In the genomic region with DNA sequence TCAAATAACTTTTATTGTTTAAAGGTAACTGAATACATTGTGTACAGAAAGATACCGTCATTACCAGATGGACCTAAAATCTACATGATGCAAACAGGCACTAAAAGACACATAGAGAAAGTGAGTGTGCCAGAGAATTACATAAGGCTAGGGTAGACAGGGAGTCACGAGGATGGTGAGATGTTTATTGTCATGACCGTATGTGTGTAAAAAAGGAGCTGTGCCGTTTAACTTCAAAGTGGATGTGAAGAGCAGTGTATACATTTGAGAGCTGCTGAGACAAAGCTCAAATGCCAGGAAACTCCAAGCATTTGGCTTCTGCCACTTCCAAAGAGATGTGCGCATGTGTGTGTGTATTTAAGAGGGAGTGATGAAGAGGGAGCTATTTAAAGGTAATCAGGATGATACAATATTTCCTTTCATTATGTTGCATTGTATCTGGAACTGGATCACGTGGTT, we compare ENCODE assay signal across 1 cellular context.
A peak's percentile ranks its signal among the peaks of the same experiment; 100 is the strongest.
TF ChIP-seq lines count a peak whose summit lies in the region.

No MANE protein-coding gene starts in this region.

TF ChIP-seq in HEK293, 187 proteins besides CTCF, POLR2A, EP300 and RAD21 (continued from another document and continues in another):
- TF ChIP-seq, protein P1, sequence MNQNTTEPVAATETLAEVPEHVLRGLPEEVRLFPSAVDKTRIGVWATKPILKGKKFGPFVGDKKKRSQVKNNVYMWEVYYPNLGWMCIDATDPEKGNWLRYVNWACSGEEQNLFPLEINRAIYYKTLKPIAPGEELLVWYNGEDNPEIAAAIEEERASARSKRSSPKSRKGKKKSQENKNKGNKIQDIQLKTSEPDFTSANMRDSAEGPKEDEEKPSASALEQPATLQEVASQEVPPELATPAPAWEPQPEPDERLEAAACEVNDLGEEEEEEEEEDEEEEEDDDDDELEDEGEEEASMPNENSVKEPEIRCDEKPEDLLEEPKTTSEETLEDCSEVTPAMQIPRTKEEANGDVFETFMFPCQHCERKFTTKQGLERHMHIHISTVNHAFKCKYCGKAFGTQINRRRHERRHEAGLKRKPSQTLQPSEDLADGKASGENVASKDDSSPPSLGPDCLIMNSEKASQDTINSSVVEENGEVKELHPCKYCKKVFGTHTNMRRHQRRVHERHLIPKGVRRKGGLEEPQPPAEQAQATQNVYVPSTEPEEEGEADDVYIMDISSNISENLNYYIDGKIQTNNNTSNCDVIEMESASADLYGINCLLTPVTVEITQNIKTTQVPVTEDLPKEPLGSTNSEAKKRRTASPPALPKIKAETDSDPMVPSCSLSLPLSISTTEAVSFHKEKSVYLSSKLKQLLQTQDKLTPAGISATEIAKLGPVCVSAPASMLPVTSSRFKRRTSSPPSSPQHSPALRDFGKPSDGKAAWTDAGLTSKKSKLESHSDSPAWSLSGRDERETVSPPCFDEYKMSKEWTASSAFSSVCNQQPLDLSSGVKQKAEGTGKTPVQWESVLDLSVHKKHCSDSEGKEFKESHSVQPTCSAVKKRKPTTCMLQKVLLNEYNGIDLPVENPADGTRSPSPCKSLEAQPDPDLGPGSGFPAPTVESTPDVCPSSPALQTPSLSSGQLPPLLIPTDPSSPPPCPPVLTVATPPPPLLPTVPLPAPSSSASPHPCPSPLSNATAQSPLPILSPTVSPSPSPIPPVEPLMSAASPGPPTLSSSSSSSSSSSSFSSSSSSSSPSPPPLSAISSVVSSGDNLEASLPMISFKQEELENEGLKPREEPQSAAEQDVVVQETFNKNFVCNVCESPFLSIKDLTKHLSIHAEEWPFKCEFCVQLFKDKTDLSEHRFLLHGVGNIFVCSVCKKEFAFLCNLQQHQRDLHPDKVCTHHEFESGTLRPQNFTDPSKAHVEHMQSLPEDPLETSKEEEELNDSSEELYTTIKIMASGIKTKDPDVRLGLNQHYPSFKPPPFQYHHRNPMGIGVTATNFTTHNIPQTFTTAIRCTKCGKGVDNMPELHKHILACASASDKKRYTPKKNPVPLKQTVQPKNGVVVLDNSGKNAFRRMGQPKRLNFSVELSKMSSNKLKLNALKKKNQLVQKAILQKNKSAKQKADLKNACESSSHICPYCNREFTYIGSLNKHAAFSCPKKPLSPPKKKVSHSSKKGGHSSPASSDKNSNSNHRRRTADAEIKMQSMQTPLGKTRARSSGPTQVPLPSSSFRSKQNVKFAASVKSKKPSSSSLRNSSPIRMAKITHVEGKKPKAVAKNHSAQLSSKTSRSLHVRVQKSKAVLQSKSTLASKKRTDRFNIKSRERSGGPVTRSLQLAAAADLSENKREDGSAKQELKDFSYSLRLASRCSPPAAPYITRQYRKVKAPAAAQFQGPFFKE (tag by site-specific recombination; IDR thresholded peaks at IDR 0.05; ENCODE audit: borderline replicate concordance): no peak
- TF ChIP-seq, protein P2, sequence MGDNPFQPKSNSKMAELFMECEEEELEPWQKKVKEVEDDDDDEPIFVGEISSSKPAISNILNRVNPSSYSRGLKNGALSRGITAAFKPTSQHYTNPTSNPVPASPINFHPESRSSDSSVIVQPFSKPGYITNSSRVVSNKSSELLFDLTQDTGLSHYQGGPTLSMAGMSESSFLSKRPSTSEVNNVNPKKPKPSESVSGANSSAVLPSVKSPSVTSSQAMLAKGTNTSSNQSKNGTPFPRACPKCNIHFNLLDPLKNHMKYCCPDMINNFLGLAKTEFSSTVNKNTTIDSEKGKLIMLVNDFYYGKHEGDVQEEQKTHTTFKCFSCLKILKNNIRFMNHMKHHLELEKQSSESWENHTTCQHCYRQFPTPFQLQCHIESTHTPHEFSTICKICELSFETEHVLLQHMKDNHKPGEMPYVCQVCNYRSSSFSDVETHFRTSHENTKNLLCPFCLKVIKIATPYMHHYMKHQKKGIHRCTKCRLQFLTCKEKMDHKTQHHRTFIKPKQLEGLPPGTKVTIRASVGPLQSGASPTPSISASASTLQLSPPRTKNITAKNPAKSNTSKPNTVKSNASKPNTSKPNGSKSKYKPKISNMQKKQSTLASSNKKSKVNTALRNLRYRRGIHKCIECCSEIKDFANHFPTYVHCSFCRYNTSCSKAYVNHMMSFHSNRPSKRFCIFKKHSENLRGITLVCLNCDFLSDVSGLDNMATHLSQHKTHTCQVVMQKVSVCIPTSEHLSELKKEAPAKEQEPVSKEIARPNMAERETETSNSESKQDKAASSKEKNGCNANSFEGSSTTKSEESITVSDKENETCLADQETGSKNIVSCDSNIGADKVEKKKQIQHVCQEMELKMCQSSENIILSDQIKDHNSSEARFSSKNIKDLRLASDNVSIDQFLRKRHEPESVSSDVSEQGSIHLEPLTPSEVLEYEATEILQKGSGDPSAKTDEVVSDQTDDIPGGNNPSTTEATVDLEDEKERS (tag by site-specific recombination; IDR thresholded peaks at IDR 0.05): no peak
- TF ChIP-seq MYNN (tag by site-specific recombination; IDR thresholded peaks at IDR 0.05; ENCODE audit: borderline replicate concordance) (no peak), ZBTB1 (tag by site-specific recombination; IDR thresholded peaks at IDR 0.05) (no peak), YY2 (tag by site-specific recombination; IDR thresholded peaks at IDR 0.05) (no peak), ZNF529 (tag by site-specific recombination; IDR thresholded peaks at IDR 0.05; ENCODE audit: insufficient replicate concordance) (no peak), ZNF155 (tag by site-specific recombination; IDR thresholded peaks at IDR 0.05) (no peak), ZNF416 (tag by site-specific recombination; IDR thresholded peaks at IDR 0.05) (no peak), ZBTB20 (tag by site-specific recombination; IDR thresholded peaks at IDR 0.05) (no peak), ZNF239 (tag by site-specific recombination; IDR thresholded peaks at IDR 0.05) (no peak), ZNF768 (tag by site-specific recombination; IDR thresholded peaks at IDR 0.05) (no peak), ZNF121 (tag by site-specific recombination; IDR thresholded peaks at IDR 0.05) (no peak), ZNF394 (tag by site-specific recombination; IDR thresholded peaks at IDR 0.05; ENCODE audit: borderline replicate concordance) (no peak; the same call in 1 of the 2 replicates), ZNF24 (tag by site-specific recombination; IDR thresholded peaks at IDR 0.05) (peak; percentile 37), WT1 (tag by site-specific recombination; IDR thresholded peaks at IDR 0.05) (no peak; the same call in 1 of the 2 replicates), ZNF76 (tag by site-specific recombination; IDR thresholded peaks at IDR 0.05; ENCODE audit: borderline replicate concordance, low read depth) (no peak), ZNF776 (tag by site-specific recombination; IDR thresholded peaks at IDR 0.05; ENCODE audit: borderline replicate concordance) (no peak), ZNF664 (tag by site-specific recombination; IDR thresholded peaks at IDR 0.05) (no peak)
- TF ChIP-seq, protein P3, sequence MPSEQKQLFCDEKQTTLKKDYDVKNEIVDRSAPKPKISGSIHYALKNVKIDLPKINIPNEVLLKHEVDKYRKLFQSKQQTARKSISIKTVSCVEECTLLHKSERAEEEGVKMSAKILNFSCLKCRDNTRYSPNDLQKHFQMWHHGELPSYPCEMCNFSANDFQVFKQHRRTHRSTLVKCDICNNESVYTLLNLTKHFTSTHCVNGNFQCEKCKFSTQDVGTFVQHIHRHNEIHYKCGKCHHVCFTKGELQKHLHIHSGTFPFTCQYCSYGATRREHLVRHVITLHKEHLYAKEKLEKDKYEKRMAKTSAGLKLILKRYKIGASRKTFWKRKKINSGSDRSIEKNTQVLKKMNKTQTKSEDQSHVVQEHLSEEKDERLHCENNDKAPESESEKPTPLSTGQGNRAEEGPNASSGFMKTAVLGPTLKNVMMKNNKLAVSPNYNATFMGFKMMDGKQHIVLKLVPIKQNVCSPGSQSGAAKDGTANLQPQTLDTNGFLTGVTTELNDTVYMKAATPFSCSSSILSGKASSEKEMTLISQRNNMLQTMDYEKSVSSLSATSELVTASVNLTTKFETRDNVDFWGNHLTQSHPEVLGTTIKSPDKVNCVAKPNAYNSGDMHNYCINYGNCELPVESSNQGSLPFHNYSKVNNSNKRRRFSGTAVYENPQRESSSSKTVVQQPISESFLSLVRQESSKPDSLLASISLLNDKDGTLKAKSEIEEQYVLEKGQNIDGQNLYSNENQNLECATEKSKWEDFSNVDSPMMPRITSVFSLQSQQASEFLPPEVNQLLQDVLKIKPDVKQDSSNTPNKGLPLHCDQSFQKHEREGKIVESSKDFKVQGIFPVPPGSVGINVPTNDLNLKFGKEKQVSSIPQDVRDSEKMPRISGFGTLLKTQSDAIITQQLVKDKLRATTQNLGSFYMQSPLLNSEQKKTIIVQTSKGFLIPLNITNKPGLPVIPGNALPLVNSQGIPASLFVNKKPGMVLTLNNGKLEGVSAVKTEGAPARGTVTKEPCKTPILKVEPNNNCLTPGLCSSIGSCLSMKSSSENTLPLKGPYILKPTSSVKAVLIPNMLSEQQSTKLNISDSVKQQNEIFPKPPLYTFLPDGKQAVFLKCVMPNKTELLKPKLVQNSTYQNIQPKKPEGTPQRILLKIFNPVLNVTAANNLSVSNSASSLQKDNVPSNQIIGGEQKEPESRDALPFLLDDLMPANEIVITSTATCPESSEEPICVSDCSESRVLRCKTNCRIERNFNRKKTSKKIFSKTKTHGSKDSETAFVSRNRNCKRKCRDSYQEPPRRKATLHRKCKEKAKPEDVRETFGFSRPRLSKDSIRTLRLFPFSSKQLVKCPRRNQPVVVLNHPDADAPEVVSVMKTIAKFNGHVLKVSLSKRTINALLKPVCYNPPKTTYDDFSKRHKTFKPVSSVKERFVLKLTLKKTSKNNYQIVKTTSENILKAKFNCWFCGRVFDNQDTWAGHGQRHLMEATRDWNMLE (tag by site-specific recombination; conservative IDR thresholded peaks at IDR 0.05; ENCODE audit: low read depth): no peak; the same call in 1 of the 2 replicates
- TF ChIP-seq, protein P4, sequence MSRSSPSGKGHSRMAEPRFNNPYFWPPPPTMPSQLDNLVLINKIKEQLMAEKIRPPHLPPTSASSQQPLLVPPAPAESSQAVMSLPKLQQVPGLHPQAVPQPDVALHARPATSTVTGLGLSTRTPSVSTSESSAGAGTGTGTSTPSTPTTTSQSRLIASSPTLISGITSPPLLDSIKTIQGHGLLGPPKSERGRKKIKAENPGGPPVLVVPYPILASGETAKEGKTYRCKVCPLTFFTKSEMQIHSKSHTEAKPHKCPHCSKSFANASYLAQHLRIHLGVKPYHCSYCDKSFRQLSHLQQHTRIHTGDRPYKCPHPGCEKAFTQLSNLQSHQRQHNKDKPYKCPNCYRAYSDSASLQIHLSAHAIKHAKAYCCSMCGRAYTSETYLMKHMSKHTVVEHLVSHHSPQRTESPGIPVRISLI (tag by site-specific recombination; IDR thresholded peaks at IDR 0.05): peak; percentile 43; the same call in 1 of the 2 replicates
- TF ChIP-seq, protein P5, sequence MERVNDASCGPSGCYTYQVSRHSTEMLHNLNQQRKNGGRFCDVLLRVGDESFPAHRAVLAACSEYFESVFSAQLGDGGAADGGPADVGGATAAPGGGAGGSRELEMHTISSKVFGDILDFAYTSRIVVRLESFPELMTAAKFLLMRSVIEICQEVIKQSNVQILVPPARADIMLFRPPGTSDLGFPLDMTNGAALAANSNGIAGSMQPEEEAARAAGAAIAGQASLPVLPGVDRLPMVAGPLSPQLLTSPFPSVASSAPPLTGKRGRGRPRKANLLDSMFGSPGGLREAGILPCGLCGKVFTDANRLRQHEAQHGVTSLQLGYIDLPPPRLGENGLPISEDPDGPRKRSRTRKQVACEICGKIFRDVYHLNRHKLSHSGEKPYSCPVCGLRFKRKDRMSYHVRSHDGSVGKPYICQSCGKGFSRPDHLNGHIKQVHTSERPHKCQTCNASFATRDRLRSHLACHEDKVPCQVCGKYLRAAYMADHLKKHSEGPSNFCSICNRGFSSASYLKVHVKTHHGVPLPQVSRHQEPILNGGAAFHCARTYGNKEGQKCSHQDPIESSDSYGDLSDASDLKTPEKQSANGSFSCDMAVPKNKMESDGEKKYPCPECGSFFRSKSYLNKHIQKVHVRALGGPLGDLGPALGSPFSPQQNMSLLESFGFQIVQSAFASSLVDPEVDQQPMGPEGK (tag by site-specific recombination; IDR thresholded peaks at IDR 0.05): no peak
- TF ChIP-seq, protein P6, sequence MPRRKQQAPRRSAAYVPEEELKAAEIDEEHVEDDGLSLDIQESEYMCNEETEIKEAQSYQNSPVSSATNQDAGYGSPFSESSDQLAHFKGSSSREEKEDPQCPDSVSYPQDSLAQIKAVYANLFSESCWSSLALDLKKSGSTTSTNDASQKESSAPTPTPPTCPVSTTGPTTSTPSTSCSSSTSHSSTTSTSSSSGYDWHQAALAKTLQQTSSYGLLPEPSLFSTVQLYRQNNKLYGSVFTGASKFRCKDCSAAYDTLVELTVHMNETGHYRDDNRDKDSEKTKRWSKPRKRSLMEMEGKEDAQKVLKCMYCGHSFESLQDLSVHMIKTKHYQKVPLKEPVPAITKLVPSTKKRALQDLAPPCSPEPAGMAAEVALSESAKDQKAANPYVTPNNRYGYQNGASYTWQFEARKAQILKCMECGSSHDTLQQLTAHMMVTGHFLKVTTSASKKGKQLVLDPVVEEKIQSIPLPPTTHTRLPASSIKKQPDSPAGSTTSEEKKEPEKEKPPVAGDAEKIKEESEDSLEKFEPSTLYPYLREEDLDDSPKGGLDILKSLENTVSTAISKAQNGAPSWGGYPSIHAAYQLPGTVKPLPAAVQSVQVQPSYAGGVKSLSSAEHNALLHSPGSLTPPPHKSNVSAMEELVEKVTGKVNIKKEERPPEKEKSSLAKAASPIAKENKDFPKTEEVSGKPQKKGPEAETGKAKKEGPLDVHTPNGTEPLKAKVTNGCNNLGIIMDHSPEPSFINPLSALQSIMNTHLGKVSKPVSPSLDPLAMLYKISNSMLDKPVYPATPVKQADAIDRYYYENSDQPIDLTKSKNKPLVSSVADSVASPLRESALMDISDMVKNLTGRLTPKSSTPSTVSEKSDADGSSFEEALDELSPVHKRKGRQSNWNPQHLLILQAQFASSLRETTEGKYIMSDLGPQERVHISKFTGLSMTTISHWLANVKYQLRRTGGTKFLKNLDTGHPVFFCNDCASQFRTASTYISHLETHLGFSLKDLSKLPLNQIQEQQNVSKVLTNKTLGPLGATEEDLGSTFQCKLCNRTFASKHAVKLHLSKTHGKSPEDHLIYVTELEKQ (tag by site-specific recombination; IDR thresholded peaks at IDR 0.05; ENCODE audit: borderline replicate concordance): peak; percentile 64; the same call in 1 of the 2 replicates
- TF ChIP-seq, protein P7, sequence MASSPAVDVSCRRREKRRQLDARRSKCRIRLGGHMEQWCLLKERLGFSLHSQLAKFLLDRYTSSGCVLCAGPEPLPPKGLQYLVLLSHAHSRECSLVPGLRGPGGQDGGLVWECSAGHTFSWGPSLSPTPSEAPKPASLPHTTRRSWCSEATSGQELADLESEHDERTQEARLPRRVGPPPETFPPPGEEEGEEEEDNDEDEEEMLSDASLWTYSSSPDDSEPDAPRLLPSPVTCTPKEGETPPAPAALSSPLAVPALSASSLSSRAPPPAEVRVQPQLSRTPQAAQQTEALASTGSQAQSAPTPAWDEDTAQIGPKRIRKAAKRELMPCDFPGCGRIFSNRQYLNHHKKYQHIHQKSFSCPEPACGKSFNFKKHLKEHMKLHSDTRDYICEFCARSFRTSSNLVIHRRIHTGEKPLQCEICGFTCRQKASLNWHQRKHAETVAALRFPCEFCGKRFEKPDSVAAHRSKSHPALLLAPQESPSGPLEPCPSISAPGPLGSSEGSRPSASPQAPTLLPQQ (tag by site-specific recombination; IDR thresholded peaks at IDR 0.05): peak; percentile 63; the same call in 1 of the 2 replicates
